In genomic region chr1:147167361-147167760, GRCh38 we compare ENCODE assay signal across 1 cellular context.
TF ChIP-seq lines count a peak whose summit lies in the region.

No MANE protein-coding gene starts in this region.

TF ChIP-seq in HepG2, 621 proteins besides CTCF, POLR2A, EP300 and RAD21:
- TF ChIP-seq ZNF44 (CRISPR knock-in tag; IDR thresholded peaks at IDR 0.05) (no peak), ZNF7 (CRISPR knock-in tag; IDR thresholded peaks at IDR 0.05) (peak; percentile 61; the same call in 1 of the 2 replicates)
